ENCODE assay signal across 21 cellular contexts in the genomic region with DNA sequence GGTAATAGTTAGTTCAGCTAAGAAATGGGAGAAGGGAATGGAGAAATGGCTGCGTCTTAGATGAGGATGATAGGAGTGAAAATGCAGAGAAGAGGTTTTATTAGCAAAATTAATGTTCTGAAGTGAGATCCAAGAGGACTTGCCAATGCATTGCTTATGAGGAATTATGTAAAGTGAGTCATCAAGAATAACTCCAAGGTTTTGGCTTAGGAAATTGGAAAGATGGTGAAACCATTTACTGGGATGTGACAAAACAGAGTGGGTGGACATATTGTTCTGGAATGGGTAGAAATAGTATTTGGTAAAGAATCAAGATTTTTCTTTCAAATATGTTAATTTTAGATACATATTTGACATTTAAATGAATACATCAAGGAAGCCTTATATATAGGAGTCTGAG.
DNase-seq lines count a peak whose midpoint lies in the region; ATAC-seq and TF ChIP-seq lines count a peak whose summit lies in the region.
"Had no signal": no experiment of that assay in that cellular context is flagged by ENCODE, and none has a peak within 500 bp of the region (broad histone marks: within the 10 kb centered on the region; RNA-seq: fewer than 3 reads in every experiment).

No MANE protein-coding gene starts in this region.

- H3K79me2 ChIP-seq in GM23248 (ENCODE audit: insufficient read depth) (no peaks in the 10 kb centered on the region), fibroblast of lung (ENCODE audit: control insufficient read depth, insufficient read depth, low read length) (no peaks in the 10 kb centered on the region)

- no peaks in the 10 kb centered on the region for H3K27me3 ChIP-seq in GM23248 (replicated peaks; ENCODE audit: insufficient read depth)
- H3K27me3 ChIP-seq in fibroblast of lung (ENCODE audit: control insufficient read depth, insufficient read depth, low read length) = no peaks in the 10 kb centered on the region
- H3K27me3 ChIP-seq: BLaER1 treated with 17β-estradiol and CSF1 and Interleukin-3, amounts not matched to agents 10 nM and 100 nM; MG63; SJSA1 had no signal

- WGBS in GM23248 (ENCODE audit: low coverage in 1 of 2, low lambda C conversion rate in 2 of 2, missing lambda C conversion rate in 2 of 2), 2 experiments = 21 to 24% methylated on average over 1 of the region's 1 CpG

- no peak overlapping the region for H3K4me3 Mint-ChIP-seq in activated naive CD8-positive, alpha-beta T cell treated with anti-CD3 and anti-CD28 coated beads, Interleukin-2, amount 50 U/mL, for 24 hours
- H3K4me3 Mint-ChIP-seq: CD4-positive, alpha-beta T cell had no signal

- no peak overlapping the region for H3K27ac ChIP-seq in GM23248
- no peak overlapping the region for H3K27ac ChIP-seq in fibroblast of lung (ENCODE audit: insufficient read depth, low read length)
- H3K27ac ChIP-seq: PC-9, SJSA1 had no signal

- H3K36me3 Mint-ChIP-seq in activated naive CD8-positive, alpha-beta T cell treated with anti-CD3 and anti-CD28 coated beads, Interleukin-2, amount 50 U/mL, for 24 hours (ENCODE audit: low read depth) = no peaks in the 10 kb centered on the region

- H3K9ac ChIP-seq in GM23248 = no peak overlapping the region
- H3K9ac ChIP-seq in fibroblast of lung (ENCODE audit: insufficient read depth, low read length) = no peak overlapping the region
- H3K9ac ChIP-seq: BLaER1 treated with 17β-estradiol and CSF1 and Interleukin-3, amounts not matched to agents 10 nM and 100 nM had no signal

- no peaks in the 10 kb centered on the region for H3K9me2 ChIP-seq in GM23248 (ENCODE audit: insufficient read depth)

- H2AFZ ChIP-seq in GM23248 (no peak overlapping the region), fibroblast of lung (ENCODE audit: low read length) (no peak overlapping the region)
- H2AFZ ChIP-seq: PC-9 had no signal

- no peak overlapping the region for H3K4me2 ChIP-seq in GM23248 (ENCODE audit: unreplicated experiment)
- no peak overlapping the region for H3K4me2 ChIP-seq in fibroblast of lung (ENCODE audit: extremely low read depth, insufficient read depth, low read length)
- H3K4me2 ChIP-seq: PC-9 had no signal

- peaks cover 3% of the 10 kb centered on the region for H3K9me3 Mint-ChIP-seq in activated naive CD8-positive, alpha-beta T cell treated with anti-CD3 and anti-CD28 coated beads, Interleukin-2, amount 50 U/mL, for 24 hours
- H3K9me3 Mint-ChIP-seq: CD4-positive, alpha-beta T cell had no signal

- no peaks in the 10 kb centered on the region for H3K27me3 Mint-ChIP-seq in activated naive CD8-positive, alpha-beta T cell treated with anti-CD3 and anti-CD28 coated beads, Interleukin-2, amount 50 U/mL, for 24 hours
- H3K27me3 Mint-ChIP-seq: CD4-positive, alpha-beta T cell had no signal

- no peaks in the 10 kb centered on the region for H3F3A ChIP-seq in GM23248 (ENCODE audit: insufficient read depth)

- H3K4me1 ChIP-seq in GM23248 (ENCODE audit: insufficient read depth) = no peaks in the 10 kb centered on the region
- H3K4me1 ChIP-seq in fibroblast of lung (ENCODE audit: control insufficient read depth, extremely low read depth, insufficient read depth, low read length) = no peaks in the 10 kb centered on the region
- H3K4me1 ChIP-seq: SJSA1 had no signal

- H3K9me3 ChIP-seq in GM23248 (ENCODE audit: low read depth) (no peaks in the 10 kb centered on the region), fibroblast of lung (ENCODE audit: control insufficient read depth, insufficient read depth, low read depth, low read length) (no peaks in the 10 kb centered on the region)
- H3K9me3 ChIP-seq: MG63, SJSA1 had no signal

- no peak overlapping the region for H3K27ac Mint-ChIP-seq in activated naive CD8-positive, alpha-beta T cell treated with anti-CD3 and anti-CD28 coated beads, Interleukin-2, amount 50 U/mL, for 24 hours
- H3K27ac Mint-ChIP-seq: CD4-positive, alpha-beta T cell had no signal

- peak; percentile 11 for DNase-seq in GM23248
- DNase-seq in astrocyte of the spinal cord (ENCODE audit: low read depth, low spot score) = peak; percentile 26
- DNase-seq in fibroblast of lung (ENCODE audit: low read depth in 2 of 2) = peak; percentile 61 to 63
- no peak for DNase-seq in omental fat pad (ENCODE audit: low spot score)
- DNase-seq in activated naive CD8-positive, alpha-beta T cell treated with anti-CD3 and anti-CD28 coated beads, Interleukin-2, amount 50 U/mL, for 24 hours = no peak
- DNase-seq in activated gamma-delta T cell (lab: John Stamatoyannopoulos, UW) = no peak
- no peak for DNase-seq in SHP77 (lab: John Stamatoyannopoulos, UW)
- DNase-seq: CD4-positive, alpha-beta T cell; HCEC 1CT; Kasumi-1; MG63; NCI-H2029; NCI-H446 treated with DMSO at 0.1 percent for 48 hours; NCI-H82; NK-92 treated with Interleukin-12 subunit alpha and Interleukin-12 subunit beta, amount 100 ng/mL, for 24 hours; PC-9 had no signal

- no peak for TF ChIP-seq CTCF in astrocyte of the spinal cord (IDR thresholded peaks at IDR 0.05; ENCODE audit: low read depth, low read length)
- no peak for TF ChIP-seq CTCF in fibroblast of lung (conservative IDR thresholded peaks at IDR 0.05 in 1 of 2, IDR thresholded peaks at IDR 0.05 in 1 of 2; ENCODE audit: low read depth in 1 of 2, low read length in 2 of 2)
- no peak for TF ChIP-seq CTCF in omental fat pad (IDR thresholded peaks at IDR 0.05)

- in situ Hi-C loops in GM23248 (cut with MboI) = no loop called here
- in situ Hi-C loops in astrocyte of the spinal cord (cut with HindIII; ENCODE audit: low sequenced_read_pairs) = no loop called here

- H3K4me3 ChIP-seq in GM23248 = no peak overlapping the region
- no peak overlapping the region for H3K4me3 ChIP-seq in astrocyte of the spinal cord (ENCODE audit: low read depth, low read length)
- H3K4me3 ChIP-seq in fibroblast of lung (replicated peaks in 1 of 4; ENCODE audit: control extremely low read depth in 1 of 4, insufficient read depth in 1 of 4, low read depth in 3 of 4, low read length in 4 of 4) = no peak overlapping the region
- H3K4me3 ChIP-seq: BLaER1 treated with 17β-estradiol and CSF1 and Interleukin-3, amounts not matched to agents 10 nM and 100 nM; K562; MG63; PC-9; SJSA1 had no signal

- no peaks in the 10 kb centered on the region for H3K36me3 ChIP-seq in GM23248 (ENCODE audit: low read depth)
- H3K36me3 ChIP-seq in fibroblast of lung (ENCODE audit: control insufficient read depth, insufficient read depth, low read length) = no peaks in the 10 kb centered on the region
- H3K36me3 ChIP-seq: BLaER1 treated with 17β-estradiol and CSF1 and Interleukin-3, amounts not matched to agents 10 nM and 100 nM; MG63; SJSA1 had no signal

- H3K4me1 Mint-ChIP-seq in activated naive CD8-positive, alpha-beta T cell treated with anti-CD3 and anti-CD28 coated beads, Interleukin-2, amount 50 U/mL, for 24 hours = no peaks in the 10 kb centered on the region

- ATAC-seq in omental fat pad (ENCODE audit: low FRiP score) = peak; percentile 82
- no peak for ATAC-seq in activated naive CD8-positive, alpha-beta T cell treated with anti-CD3 and anti-CD28 coated beads, Interleukin-2, amount 50 U/mL, for 24 hours
- ATAC-seq in GM21360 (IDR thresholded peaks at IDR 0.05; ENCODE audit: unreplicated experiment) = no peak
- ATAC-seq: K562, Right ventricle myocardium inferior had no signal

- H4K20me1 ChIP-seq in GM23248 (ENCODE audit: insufficient read depth) (no peaks in the 10 kb centered on the region), fibroblast of lung (ENCODE audit: control insufficient read depth, extremely low read depth, insufficient read depth, low read length) (no peaks in the 10 kb centered on the region)
- H4K20me1 ChIP-seq: BLaER1 treated with 17β-estradiol and CSF1 and Interleukin-3, amounts not matched to agents 10 nM and 100 nM had no signal

Comparison
In these comparisons a context has a peak if more than half of its experiments do, and no peak if none do; other contexts are left out.
1. DNase-seq: peak in GM23248 (single experiment), astrocyte of the spinal cord (single experiment) and fibroblast of lung (2 of 2); none in omental fat pad (single experiment), activated naive CD8-positive, alpha-beta T cell treated with anti-CD3 and anti-CD28 coated beads, Interleukin-2, amount 50 U/mL, for 24 hours (single experiment), activated gamma-delta T cell (single experiment) and SHP77 (0 of 2).